19 cellular contexts compared by ENCODE assay signal in genomic region chr11:34311126-34311525, GRCh38.
"Had no signal": no experiment of that assay in that cellular context is flagged by ENCODE, and none has a peak within 500 bp of the region (broad histone marks: within the 10 kb centered on the region; RNA-seq: fewer than 3 reads in every experiment).

No MANE protein-coding gene starts in this region.

- H3K9me3 ChIP-seq: tibial artery, uterus had no signal

- H3K27me3 ChIP-seq: foreskin keratinocyte, tibial artery, uterus had no signal

- H3K4me1 ChIP-seq: uterus had no signal

- H3K27ac ChIP-seq: coronary artery, foreskin keratinocyte, tibial artery, uterus had no signal

- ATAC-seq: activated CD8-positive, alpha-beta T cell treated with anti-CD3 and anti-CD28 coated beads for 36 hours; activated naive CD4-positive, alpha-beta T cell treated with anti-CD3 and anti-CD28 coated beads, Interleukin-2, amount 50 U/mL, for 72 hours; foreskin keratinocyte; left colon; sciatic nerve had no signal

- H3K36me3 ChIP-seq: tibial artery, uterus had no signal

- H3K4me3 ChIP-seq: coronary artery, tibial artery, uterus had no signal

- DNase-seq: activated CD4-positive, alpha-beta T cell treated with anti-CD3 and anti-CD28 coated beads for 4 hours; activated CD8-positive, alpha-beta memory T cell treated with anti-CD3 and anti-CD28 coated beads, Interleukin-2, amount 50 U/mL, for 4 hours; activated CD8-positive, alpha-beta T cell treated with anti-CD3 and anti-CD28 coated beads for 36 hours; activated gamma-delta T cell; activated T-cell treated with anti-CD3 and anti-CD28 coated beads, Interleukin-2, amount 50 U/mL, for 48 hours; central memory CD4-positive, alpha-beta T cell; effector CD4-positive, alpha-beta T cell; foreskin keratinocyte; head of caudate nucleus; left colon; mesenchymal stem cell; nucleus accumbens; stimulated activated CD4-positive, alpha-beta T cell treated with anti-CD3 and anti-CD28 coated beads, Interleukin-2, amount 100 ng/mL, for 24 hours; T-helper 2 cell; tibial artery; uterus had no signal
